ENCODE assay signal across 9 cellular contexts in the genomic region with DNA sequence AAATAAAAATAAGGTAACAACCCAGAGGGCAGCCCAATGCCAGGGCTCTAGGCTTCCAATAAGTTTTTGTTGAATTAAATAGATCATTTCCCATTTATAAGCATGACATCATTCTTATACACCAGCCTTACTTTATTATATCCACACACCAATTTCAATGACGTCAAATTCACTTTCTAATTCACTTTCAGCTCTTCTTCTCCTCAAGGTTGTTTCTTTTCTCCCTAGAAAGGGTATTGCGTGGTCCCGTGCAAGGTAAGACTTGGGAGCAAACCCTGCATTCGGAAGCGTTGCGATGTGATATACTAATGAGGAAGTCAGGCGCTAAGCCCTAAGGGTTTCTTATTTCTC.
DNase-seq lines count a peak whose midpoint lies in the region; ATAC-seq and TF ChIP-seq lines count a peak whose summit lies in the region.
"Had no signal": no experiment of that assay in that cellular context is flagged by ENCODE, and none has a peak within 500 bp of the region (broad histone marks: within the 10 kb centered on the region; RNA-seq: fewer than 3 reads in every experiment).

No MANE protein-coding gene starts in this region.

- H3K9me3 ChIP-seq in HUES6 (ENCODE audit: control insufficient read depth, insufficient read depth, low read depth, low read length): no peaks in the 10 kb centered on the region
- H3K9me3 ChIP-seq: gastroesophageal sphincter had no signal

- peak overlapping the region; percentile 80 for H3K9ac ChIP-seq in HUES6 (ENCODE audit: low read length)

- no peaks in the 10 kb centered on the region for H3K9me3 Mint-ChIP-seq in stimulated activated naive B cell treated with anti-CD40 and anti-IgM and Interleukin-4, amounts not matched to agents 10 μg/mL and 1 μg/mL and 100 μg/mL, for 72 hours
- H3K9me3 Mint-ChIP-seq: activated T-cell treated with anti-CD3 and anti-CD28 coated beads, Interleukin-2, amount 50 U/mL, for 24 hours had no signal

- H3K4me1 Mint-ChIP-seq in stimulated activated naive B cell treated with anti-CD40 and anti-IgM and Interleukin-4, amounts not matched to agents 10 μg/mL and 1 μg/mL and 100 μg/mL, for 72 hours: peaks cover 13 to 35% of the 10 kb centered on the region in 2 donors

- no peak overlapping the region for H3K27ac Mint-ChIP-seq in stimulated activated naive B cell treated with anti-CD40 and anti-IgM and Interleukin-4, amounts not matched to agents 10 μg/mL and 1 μg/mL and 100 μg/mL, for 72 hours
- H3K27ac Mint-ChIP-seq: activated T-cell treated with anti-CD3 and anti-CD28 coated beads, Interleukin-2, amount 50 U/mL, for 24 hours had no signal

- no peaks in the 10 kb centered on the region for H3K36me3 ChIP-seq in HUES6 (ENCODE audit: control insufficient read depth, insufficient read depth, low read length)
- H3K36me3 ChIP-seq: gastroesophageal sphincter had no signal

- peaks cover 92% of the 10 kb centered on the region for H3K27me3 ChIP-seq in HUES6 (ENCODE audit: control insufficient read depth, insufficient read depth, low read length)

- no peak for TF ChIP-seq CTCF in astrocyte of the cerebellum (IDR thresholded peaks at IDR 0.05; ENCODE audit: low read depth, low read length, missing control alignments)

- in situ Hi-C loops in astrocyte of the cerebellum (cut with HindIII; ENCODE audit: low sequenced_read_pairs): no loop called here

- no peak overlapping the region for H3K27ac ChIP-seq in HUES6 (ENCODE audit: low read depth, low read length)
- H3K27ac ChIP-seq: gastroesophageal sphincter had no signal

- H3K4me3 ChIP-seq in HUES6 (ENCODE audit: low read depth, low read length) (peak overlapping the region; percentile 72), astrocyte of the cerebellum (ENCODE audit: low read depth, low read length) (peak overlapping the region; percentile 74)

- H3K4me3 Mint-ChIP-seq in stimulated activated naive B cell treated with anti-CD40 and anti-IgM and Interleukin-4, amounts not matched to agents 10 μg/mL and 1 μg/mL and 100 μg/mL, for 72 hours: peak overlapping the region; percentile 79
- H3K4me3 Mint-ChIP-seq: activated T-cell treated with anti-CD3 and anti-CD28 coated beads, Interleukin-2, amount 50 U/mL, for 24 hours had no signal

- H3K36me3 Mint-ChIP-seq in stimulated activated naive B cell treated with anti-CD40 and anti-IgM and Interleukin-4, amounts not matched to agents 10 μg/mL and 1 μg/mL and 100 μg/mL, for 72 hours: no peaks in the 10 kb centered on the region

- DNase-seq in astrocyte of the cerebellum (ENCODE audit: low read depth) (no peak), iris pigment epithelial cell (ENCODE audit: low read depth) (peak; percentile 32), SHP77 (lab: John Stamatoyannopoulos, UW) (no peak)
- no peak for DNase-seq in stimulated activated naive B cell treated with anti-CD40 and anti-IgM and Interleukin-4, amounts not matched to agents 10 μg/mL and 1 μg/mL and 100 μg/mL, for 72 hours
- DNase-seq in activated CD8-positive, alpha-beta memory T cell treated with anti-CD3 and anti-CD28 coated beads, Interleukin-2, amount 50 U/mL, for 4 hours: no peak
- DNase-seq: activated T-cell treated with anti-CD3 and anti-CD28 coated beads, Interleukin-2, amount 50 U/mL, for 24 hours had no signal

- peaks cover 46 to 62% of the 10 kb centered on the region in 2 donors for H3K27me3 Mint-ChIP-seq in stimulated activated naive B cell treated with anti-CD40 and anti-IgM and Interleukin-4, amounts not matched to agents 10 μg/mL and 1 μg/mL and 100 μg/mL, for 72 hours

- H3K4me1 ChIP-seq in HUES6 (ENCODE audit: control insufficient read depth, insufficient read depth, low read length): peaks cover 9% of the 10 kb centered on the region; the same call in 1 of the 2 replicates

- no peak for ATAC-seq in stimulated activated naive B cell treated with anti-CD40 and anti-IgM and Interleukin-4, amounts not matched to agents 10 μg/mL and 1 μg/mL and 100 μg/mL, for 72 hours (replicated peaks)
- no peak for ATAC-seq in GM21390 (IDR thresholded peaks at IDR 0.05; ENCODE audit: unreplicated experiment)
- ATAC-seq: gastroesophageal sphincter had no signal
